15 cellular contexts compared by ENCODE assay signal in genomic region chr3:151305778-151306157, GRCh38. TPM values are rescaled to one million over a fixed set of nuclear protein-coding genes. Genes with fewer than 3 reads are reported as not detected.
DNase-seq lines count a peak whose midpoint lies in the region; ATAC-seq and TF ChIP-seq lines count a peak whose summit lies in the region.
"Had no signal": no experiment of that assay in that cellular context is flagged by ENCODE, and none has a peak within 500 bp of the region (broad histone marks: within the 10 kb centered on the region; RNA-seq: fewer than 3 reads in every experiment).

No MANE protein-coding gene starts in this region.

- H3K27ac ChIP-seq in SJSA1: peak overlapping the region; percentile 99
- H3K27ac ChIP-seq: heart right ventricle, left ventricle myocardium inferior, spleen had no signal

- CTCF ChIA-PET in activated CD8-positive, alpha-beta memory T cell treated with anti-CD3 and anti-CD28 coated beads, Interleukin-2, amount 10 ng/mL, durations not matched to agents 7 days and 5 days (lab: Charles Lee): interaction anchor here (1.0 to 2.0 kb wide), 3 partner anchors 9 to 22 kb away, joined by 4 to 12 read pairs (median 5); partner anchors contain the start of gene GPR87

- H3K27ac Mint-ChIP-seq in activated CD8-positive, alpha-beta memory T cell treated with anti-CD3 and anti-CD28 coated beads, Interleukin-2, amount 10 ng/mL, durations not matched to agents 7 days and 5 days: peak overlapping the region; percentile 28
- no peak overlapping the region for H3K27ac Mint-ChIP-seq in stimulated activated naive CD8-positive, alpha-beta T cell treated with anti-CD3 and anti-CD28 coated beads, Interleukin-15, amount 100 ng/mL, for 72 hours

- H3K27me3 ChIP-seq in SJSA1 (replicated peaks): no peaks in the 10 kb centered on the region
- H3K27me3 ChIP-seq: heart right ventricle, spleen had no signal

- H3K4me3 Mint-ChIP-seq in activated CD8-positive, alpha-beta memory T cell treated with anti-CD3 and anti-CD28 coated beads, Interleukin-2, amount 10 ng/mL, durations not matched to agents 7 days and 5 days: no peak overlapping the region
- peak overlapping the region; percentile 53 to 73 for H3K4me3 Mint-ChIP-seq in stimulated activated naive CD8-positive, alpha-beta T cell treated with anti-CD3 and anti-CD28 coated beads, Interleukin-15, amount 100 ng/mL, for 72 hours

- DNase-seq in activated CD8-positive, alpha-beta memory T cell treated with anti-CD3 and anti-CD28 coated beads, Interleukin-2, amount 10 ng/mL, durations not matched to agents 7 days and 5 days: no peak
- DNase-seq in activated CD8-positive, alpha-beta memory T cell treated with anti-CD3 and anti-CD28 coated beads for 24 hours: no peak
- DNase-seq in SJSA1 (ENCODE audit: low read depth in 1 of 2, low spot score in 2 of 2): no peak
- DNase-seq in fibroblast of gingiva (ENCODE audit: low read depth): peak; percentile 28
- no peak for DNase-seq in stimulated activated naive CD8-positive, alpha-beta T cell treated with anti-CD3 and anti-CD28 coated beads, Interleukin-15, amount 100 ng/mL, for 72 hours
- no peak for DNase-seq in erythroblast (lab: John Stamatoyannopoulos, UW)
- no peak for DNase-seq in NCI-H128 (lab: John Stamatoyannopoulos, UW; ENCODE audit: unreplicated experiment)
- DNase-seq: heart right ventricle, left ventricle myocardium inferior, MV-4-11, spleen, T-helper 9 cell had no signal

- H3K9me3 ChIP-seq in SJSA1 (replicated peaks): no peaks in the 10 kb centered on the region
- H3K9me3 ChIP-seq: heart right ventricle, left ventricle myocardium inferior, spleen had no signal

- TF ChIP-seq POLR2A in erythroblast (IDR thresholded peaks at IDR 0.05; ENCODE audit: low read length): no peak

- H3K36me3 ChIP-seq in SJSA1: no peaks in the 10 kb centered on the region
- H3K36me3 ChIP-seq: heart right ventricle, left ventricle myocardium inferior, spleen had no signal

- ATAC-seq in activated CD8-positive, alpha-beta memory T cell treated with anti-CD3 and anti-CD28 coated beads, Interleukin-2, amount 10 ng/mL, durations not matched to agents 7 days and 5 days: no peak
- no peak for ATAC-seq in stimulated activated naive CD8-positive, alpha-beta T cell treated with anti-CD3 and anti-CD28 coated beads, Interleukin-15, amount 100 ng/mL, for 72 hours
- no peak for ATAC-seq in GM19328 (IDR thresholded peaks at IDR 0.05; ENCODE audit: unreplicated experiment)
- ATAC-seq: GM12878 had no signal

- H3K4me3 ChIP-seq in SJSA1: no peak overlapping the region; the same call in 1 of the 2 replicates
- H3K4me3 ChIP-seq: GM12878, heart right ventricle, left ventricle myocardium inferior, spleen had no signal

- H3K27me3 Mint-ChIP-seq in activated CD8-positive, alpha-beta memory T cell treated with anti-CD3 and anti-CD28 coated beads, Interleukin-2, amount 10 ng/mL, durations not matched to agents 7 days and 5 days: no peaks in the 10 kb centered on the region
- peaks cover 13% of the 10 kb centered on the region for H3K27me3 Mint-ChIP-seq in stimulated activated naive CD8-positive, alpha-beta T cell treated with anti-CD3 and anti-CD28 coated beads, Interleukin-15, amount 100 ng/mL, for 72 hours

- peaks cover 12% of the 10 kb centered on the region for H3K36me3 Mint-ChIP-seq in activated CD8-positive, alpha-beta memory T cell treated with anti-CD3 and anti-CD28 coated beads, Interleukin-2, amount 10 ng/mL, durations not matched to agents 7 days and 5 days

- H3K4me1 ChIP-seq in SJSA1 (replicated peaks): peaks cover 59% of the 10 kb centered on the region
- H3K4me1 ChIP-seq: left ventricle myocardium inferior had no signal

- no peaks in the 10 kb centered on the region for H3K9me3 Mint-ChIP-seq in activated CD8-positive, alpha-beta memory T cell treated with anti-CD3 and anti-CD28 coated beads, Interleukin-2, amount 10 ng/mL, durations not matched to agents 7 days and 5 days (ENCODE audit: low read depth)
- no peaks in the 10 kb centered on the region for H3K9me3 Mint-ChIP-seq in stimulated activated naive CD8-positive, alpha-beta T cell treated with anti-CD3 and anti-CD28 coated beads, Interleukin-15, amount 100 ng/mL, for 72 hours

- H3K4me1 Mint-ChIP-seq in activated CD8-positive, alpha-beta memory T cell treated with anti-CD3 and anti-CD28 coated beads, Interleukin-2, amount 10 ng/mL, durations not matched to agents 7 days and 5 days: peaks cover 71% of the 10 kb centered on the region
- peaks cover 47% of the 10 kb centered on the region for H3K4me1 Mint-ChIP-seq in stimulated activated naive CD8-positive, alpha-beta T cell treated with anti-CD3 and anti-CD28 coated beads, Interleukin-15, amount 100 ng/mL, for 72 hours

RNA-seq across cellular contexts. Expression of gene GPR87, which starts 10.9 kb away (rescaled TPM):
- under 1 TPM; 0.40 to 0.53 TPM for total RNA-seq in activated CD8-positive, alpha-beta memory T cell treated with anti-CD3 and anti-CD28 coated beads, Interleukin-2, amount 10 ng/mL, durations not matched to agents 7 days and 5 days
- total RNA-seq in SJSA1 (2014; rRNA removed; shearing (Covaris generic)): 0.29 TPM in 1 of 2 replicates, not detected in the other
- total RNA-seq: heart right ventricle, left ventricle myocardium inferior, spleen had no signal

RNA-seq across cellular contexts. Expression of gene P2RY13, which starts 23.6 kb away (rescaled TPM):
- total RNA-seq in activated CD8-positive, alpha-beta memory T cell treated with anti-CD3 and anti-CD28 coated beads, Interleukin-2, amount 10 ng/mL, durations not matched to agents 7 days and 5 days: not detected
- not detected in 2 replicates for total RNA-seq in SJSA1 (2014; rRNA removed; shearing (Covaris generic))
- total RNA-seq: activated CD8-positive, alpha-beta memory T cell treated with anti-CD3 and anti-CD28 coated beads for 36 hours; GM12878 had no signal

RNA-seq across cellular contexts. Expression of gene P2RY14, which starts 27.4 kb away (rescaled TPM):
- total RNA-seq in activated CD8-positive, alpha-beta memory T cell treated with anti-CD3 and anti-CD28 coated beads, Interleukin-2, amount 10 ng/mL, durations not matched to agents 7 days and 5 days: 1 to 10 TPM; 2.2 to 4.7 TPM
- not detected in 2 replicates for total RNA-seq in SJSA1 (2014; rRNA removed; shearing (Covaris generic))
